ENCODE assay signal across 1 cellular context in genomic region chr3:30083315-30083714, GRCh38.
TF ChIP-seq lines count a peak whose summit lies in the region.

No MANE protein-coding gene starts in this region.

TF ChIP-seq in H1, 55 proteins besides CTCF, POLR2A, EP300 and RAD21 (continued from another document):
- no peak for TF ChIP-seq RNF2 (IDR thresholded peaks at IDR 0.05; ENCODE audit: borderline replicate concordance, low read depth, low read length, missing control alignments, poor library complexity, severe bottlenecking)
- no peak for TF ChIP-seq TBP (IDR thresholded peaks at IDR 0.05; ENCODE audit: low read depth, low read length)
